8 cellular contexts compared by ENCODE assay signal in genomic region chr2:44244135-44244871, GRCh38. TPM values are rescaled to one million over a fixed set of nuclear protein-coding genes. Genes with fewer than 3 reads are reported as not detected.
DNase-seq lines count a peak whose midpoint lies in the region; ATAC-seq and TF ChIP-seq lines count a peak whose summit lies in the region.

No MANE protein-coding gene starts in this region.

- intact Hi-C loops in naive thymus-derived CD4-positive, alpha-beta T cell (cut with micrococcal nuclease), result loop anchor here (1.0 to 2.0 kb wide), 10 partner anchors 8 to 711 kb away; partner anchors contain the start of gene PPM1B (in 2 of the 2)

- H3K9ac ChIP-seq in OCI-LY3 (ENCODE audit: low read length), result no peak overlapping the region

- CTCF ChIA-PET in naive thymus-derived CD4-positive, alpha-beta T cell (lab: Charles Lee), result interaction anchor here (0.6 to 2.2 kb wide), 11 partner anchors 11 to 146 kb away, joined by 3 to 10 read pairs (median 4); partner anchors contain the start of gene CAMKMT

- no peaks in the 10 kb centered on the region for H3K79me2 ChIP-seq in OCI-LY3 (ENCODE audit: low read length)

- no peaks in the 10 kb centered on the region for H4K20me1 ChIP-seq in OCI-LY3 (ENCODE audit: insufficient read depth, low read length)

- POLR2A ChIA-PET in naive thymus-derived CD4-positive, alpha-beta T cell (lab: Charles Lee), result interaction anchor here (0.6 to 0.8 kb wide), 2 partner anchors 45 to 88 kb away, joined by 3 to 7 read pairs; no protein-coding TSS in a partner anchor

- H3K4me1 Mint-ChIP-seq in naive thymus-derived CD4-positive, alpha-beta T cell, result peaks cover 7 to 41% (median 33%) of the 10 kb centered on the region in 7 donors
- peaks cover 25% of the 10 kb centered on the region for H3K4me1 Mint-ChIP-seq in stimulated activated naive CD8-positive, alpha-beta T cell treated with anti-CD3 and anti-CD28 coated beads, Interleukin-15, amount 100 ng/mL, for 72 hours

- H3K36me3 Mint-ChIP-seq in naive thymus-derived CD4-positive, alpha-beta T cell, result no peaks in the 10 kb centered on the region

- H3K4me3 Mint-ChIP-seq in naive thymus-derived CD4-positive, alpha-beta T cell, result peak overlapping the region; percentile 71 to 95 (median 87)
- H3K4me3 Mint-ChIP-seq in stimulated activated naive CD8-positive, alpha-beta T cell treated with anti-CD3 and anti-CD28 coated beads, Interleukin-15, amount 100 ng/mL, for 72 hours, result peak overlapping the region; percentile 59 to 78

- no peak overlapping the region for H3K27ac ChIP-seq in OCI-LY3 (ENCODE audit: low read length)
- H3K27ac ChIP-seq in naive thymus-derived CD4-positive, alpha-beta T cell (ENCODE audit: low read depth, low read length), result peak overlapping the region; percentile 64

- H3K4me3 ChIP-seq in OCI-LY3 (ENCODE audit: low read length), result no peak overlapping the region
- H3K4me3 ChIP-seq in naive thymus-derived CD4-positive, alpha-beta T cell (ENCODE audit: low read length), result peak overlapping the region; percentile 55

- DNase-seq in DMS 273 (lab: John Stamatoyannopoulos, UW; ENCODE audit: unreplicated experiment), result peak; percentile 90
- DNase-seq in activated T-cell treated with anti-CD3 and anti-CD28 coated beads for 4 hours, result peak; percentile 35
- DNase-seq in naive thymus-derived CD4-positive, alpha-beta T cell, result peak; percentile 12 to 75 (median 64)
- DNase-seq in stimulated activated naive CD8-positive, alpha-beta T cell treated with anti-CD3 and anti-CD28 coated beads, Interleukin-15, amount 100 ng/mL, for 72 hours, result peak; percentile 37 to 60

- TF ChIP-seq CTCF in OCI-LY3 (IDR thresholded peaks at IDR 0.05; ENCODE audit: low read depth, low read length), result peak; percentile 40

- H3K4me2 ChIP-seq in OCI-LY3 (ENCODE audit: low read length), result peak overlapping the region; percentile 35

- H3K27ac Mint-ChIP-seq in naive thymus-derived CD4-positive, alpha-beta T cell, result peak overlapping the region in 8 of 9 donors; percentile 39 to 89 (median 74)
- no peak overlapping the region for H3K27ac Mint-ChIP-seq in stimulated activated naive CD8-positive, alpha-beta T cell treated with anti-CD3 and anti-CD28 coated beads, Interleukin-15, amount 100 ng/mL, for 72 hours

- no peaks in the 10 kb centered on the region for H3K36me3 ChIP-seq in OCI-LY3 (replicated peaks; ENCODE audit: low read depth, low read length)
- H3K36me3 ChIP-seq in naive thymus-derived CD4-positive, alpha-beta T cell (ENCODE audit: control insufficient read depth in 2 of 3, insufficient read depth in 3 of 3, low read length in 3 of 3), result no peaks in the 10 kb centered on the region

- H3K4me1 ChIP-seq in OCI-LY3 (ENCODE audit: low read length), result 0 out of 2 replicates have a peak, but pooled peaks cover 3% of the 10 kb centered on the region
- peaks cover 6 to 9% of the 10 kb centered on the region in 2 donors for H3K4me1 ChIP-seq in naive thymus-derived CD4-positive, alpha-beta T cell (ENCODE audit: control insufficient read depth in 2 of 2, insufficient read depth in 2 of 2, low read length in 2 of 2)

- ATAC-seq in esophagus mucosa, result peak; percentile 73
- ATAC-seq in naive thymus-derived CD4-positive, alpha-beta T cell, result peak; percentile 96
- peak; percentile 68 for ATAC-seq in stimulated activated naive CD8-positive, alpha-beta T cell treated with anti-CD3 and anti-CD28 coated beads, Interleukin-15, amount 100 ng/mL, for 72 hours
- no peak for ATAC-seq in HG03039 (IDR thresholded peaks at IDR 0.05; ENCODE audit: unreplicated experiment)

- H3K9me3 ChIP-seq in OCI-LY3 (ENCODE audit: insufficient read depth, low read length), result no peaks in the 10 kb centered on the region
- no peaks in the 10 kb centered on the region for H3K9me3 ChIP-seq in naive thymus-derived CD4-positive, alpha-beta T cell (ENCODE audit: control insufficient read depth in 2 of 3, low read length in 3 of 3)

- peak; percentile 66 for TF ChIP-seq RAD21 in Ishikawa (IDR thresholded peaks at IDR 0.05; ENCODE audit: low read depth)

- peaks cover 0 to 7% (median 0%) of the 10 kb centered on the region in 5 donors for H3K27me3 Mint-ChIP-seq in naive thymus-derived CD4-positive, alpha-beta T cell
- no peaks in the 10 kb centered on the region for H3K27me3 Mint-ChIP-seq in stimulated activated naive CD8-positive, alpha-beta T cell treated with anti-CD3 and anti-CD28 coated beads, Interleukin-15, amount 100 ng/mL, for 72 hours

- peaks cover 5% of the 10 kb centered on the region; the same call in 1 of the 2 replicates for H3K27me3 ChIP-seq in OCI-LY3 (ENCODE audit: low read depth, low read length)
- no peaks in the 10 kb centered on the region for H3K27me3 ChIP-seq in naive thymus-derived CD4-positive, alpha-beta T cell (ENCODE audit: control insufficient read depth in 2 of 2, insufficient read depth in 2 of 2, low read length in 2 of 2)

- H2AFZ ChIP-seq in OCI-LY3 (ENCODE audit: low read depth, low read length), result no peak overlapping the region

- no peaks in the 10 kb centered on the region for H3K9me3 Mint-ChIP-seq in naive thymus-derived CD4-positive, alpha-beta T cell
- H3K9me3 Mint-ChIP-seq in stimulated activated naive CD8-positive, alpha-beta T cell treated with anti-CD3 and anti-CD28 coated beads, Interleukin-15, amount 100 ng/mL, for 72 hours, result no peaks in the 10 kb centered on the region

- TF ChIP-seq EP300 in Ishikawa (IDR thresholded peaks at IDR 0.05; ENCODE audit: borderline replicate concordance), result no peak

TF ChIP-seq in Ishikawa, 13 proteins besides CTCF, POLR2A, EP300 and RAD21:
- TF ChIP-seq, protein P1, sequence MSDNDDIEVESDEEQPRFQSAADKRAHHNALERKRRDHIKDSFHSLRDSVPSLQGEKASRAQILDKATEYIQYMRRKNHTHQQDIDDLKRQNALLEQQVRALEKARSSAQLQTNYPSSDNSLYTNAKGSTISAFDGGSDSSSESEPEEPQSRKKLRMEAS (IDR thresholded peaks at IDR 0.05), result peak; percentile 54; the same call in 1 of the 2 replicates
- TF ChIP-seq TEAD4 (IDR thresholded peaks at IDR 0.05), result no peak
- TF ChIP-seq NFIC (IDR thresholded peaks at IDR 0.05), result peak; percentile 40

RNA-seq across cellular contexts. Expression of gene SLC3A1, which starts 31.0 kb away (rescaled TPM):
- total RNA-seq in esophagus mucosa, result not detected
- 1 to 10 TPM in 2 of 5 experiments, under 1 TPM in 2, not detected in 1; 0.32 to 1.2 (median 0.78) TPM for total RNA-seq in naive thymus-derived CD4-positive, alpha-beta T cell
- under 1 TPM; 0.28 to 0.95 TPM for polyA plus RNA-seq in naive thymus-derived CD4-positive, alpha-beta T cell

Comparison
In these comparisons a context has a peak if more than half of its experiments do, and no peak if none do; other contexts are left out.
1. DNase-seq: peak in every context shown above with its lines; median percentile 90 in DMS 273; 64 in naive thymus-derived CD4-positive, alpha-beta T cell; 48 in stimulated activated naive CD8-positive, alpha-beta T cell treated with anti-CD3 and anti-CD28 coated beads, Interleukin-15, amount 100 ng/mL, for 72 hours; 35 in activated T-cell treated with anti-CD3 and anti-CD28 coated beads for 4 hours.
2. H3K27ac Mint-ChIP-seq: peak in naive thymus-derived CD4-positive, alpha-beta T cell (8 of 9); none in stimulated activated naive CD8-positive, alpha-beta T cell treated with anti-CD3 and anti-CD28 coated beads, Interleukin-15, amount 100 ng/mL, for 72 hours (0 of 2).